Comparison of ENCODE assay signal across 30 cellular contexts in genomic region chr10:112395809-112396530, GRCh38. TPM values are rescaled to one million over a fixed set of nuclear protein-coding genes. Genes with fewer than 3 reads are reported as not detected.
"Had no signal": no experiment of that assay in that cellular context is flagged by ENCODE, and none has a peak within 500 bp of the region (broad histone marks: within the 10 kb centered on the region; RNA-seq: fewer than 3 reads in every experiment).

No MANE protein-coding gene starts in this region.

- H3K27me3 ChIP-seq: esophagus muscularis mucosa, pancreas, sigmoid colon, stomach, thyroid gland had no signal

- H3K4me1 ChIP-seq: esophagus muscularis mucosa, foreskin keratinocyte, pancreas, sigmoid colon, thyroid gland had no signal

- ATAC-seq: activated CD8-positive, alpha-beta T cell treated with anti-CD3 and anti-CD28 coated beads for 36 hours; activated naive CD8-positive, alpha-beta T cell treated with anti-CD3 and anti-CD28 coated beads, Interleukin-2, amount 50 U/mL, for 24 hours; activated T-cell treated with anti-CD3 and anti-CD28 coated beads, Interleukin-2, amount 50 U/mL, for 4 hours; foreskin keratinocyte; left cardiac atrium; left ventricle myocardium superior; naive thymus-derived CD4-positive, alpha-beta T cell; pancreas; stimulated activated memory B cell treated with anti-CD40 and anti-IgM and Interleukin-4, amounts not matched to agents 10 μg/mL and 1 μg/mL and 100 μg/mL, for 72 hours had no signal

- H3K9me3 ChIP-seq: esophagus muscularis mucosa, pancreas, prostate gland, sigmoid colon, stomach, thyroid gland had no signal

- DNase-seq: activated B cell treated with CpG ODN at 0.5 μM for 24 hours; activated CD4-positive, alpha-beta T cell treated with anti-CD3 and anti-CD28 coated beads, Interleukin-2, amount 50 U/mL, for 1 hour; activated CD8-positive, alpha-beta T cell treated with anti-CD3 and anti-CD28 coated beads for 36 hours; activated naive CD8-positive, alpha-beta T cell treated with anti-CD3 and anti-CD28 coated beads, Interleukin-2, amount 50 U/mL, for 24 hours; activated T-cell treated with anti-CD3 and anti-CD28 coated beads, Interleukin-2, amount 50 U/mL, for 4 hours; amygdala; caudate nucleus; endodermal cell; foreskin keratinocyte; left cardiac atrium; left ventricle myocardium superior; mammary epithelial cell; naive thymus-derived CD4-positive, alpha-beta T cell; pancreas; retina; sigmoid colon; small intestine; stimulated activated CD4-positive, alpha-beta T cell treated with anti-CD3 and anti-CD28 coated beads, Interleukin-1b, Interleukin-23, amount 100 ng/mL, for 48 hours; stimulated activated CD4-positive, alpha-beta T cell treated with anti-CD3 and anti-CD28 coated beads, Interleukin-4, amount 100 ng/mL, for 4 hours; stimulated activated CD8-positive, alpha-beta memory T cell treated with anti-CD3 and anti-CD28 coated beads, Interleukin-4, amount 100 ng/mL, for 48 hours; stomach; T-helper 9 cell; thyroid gland had no signal

- H3K36me3 ChIP-seq: pancreas, prostate gland, sigmoid colon, thyroid gland had no signal

- H3K27ac ChIP-seq: esophagus muscularis mucosa, foreskin keratinocyte, pancreas, prostate gland, sigmoid colon, thyroid gland had no signal

- H3K4me3 ChIP-seq: esophagus muscularis mucosa, pancreas, prostate gland, sigmoid colon, stomach, thyroid gland had no signal

- FAIRE-seq: keratinocyte, pancreas, small intestine, TTC549 had no signal

RNA-seq across cellular contexts. Expression of gene ACSL5, which starts 22.1 kb away (rescaled TPM):
- total RNA-seq: endodermal cell, foreskin keratinocyte, mesothelial cell of epicardium had no signal
- polyA plus RNA-seq: foreskin keratinocyte, neural cell had no signal
